In the genomic region with DNA sequence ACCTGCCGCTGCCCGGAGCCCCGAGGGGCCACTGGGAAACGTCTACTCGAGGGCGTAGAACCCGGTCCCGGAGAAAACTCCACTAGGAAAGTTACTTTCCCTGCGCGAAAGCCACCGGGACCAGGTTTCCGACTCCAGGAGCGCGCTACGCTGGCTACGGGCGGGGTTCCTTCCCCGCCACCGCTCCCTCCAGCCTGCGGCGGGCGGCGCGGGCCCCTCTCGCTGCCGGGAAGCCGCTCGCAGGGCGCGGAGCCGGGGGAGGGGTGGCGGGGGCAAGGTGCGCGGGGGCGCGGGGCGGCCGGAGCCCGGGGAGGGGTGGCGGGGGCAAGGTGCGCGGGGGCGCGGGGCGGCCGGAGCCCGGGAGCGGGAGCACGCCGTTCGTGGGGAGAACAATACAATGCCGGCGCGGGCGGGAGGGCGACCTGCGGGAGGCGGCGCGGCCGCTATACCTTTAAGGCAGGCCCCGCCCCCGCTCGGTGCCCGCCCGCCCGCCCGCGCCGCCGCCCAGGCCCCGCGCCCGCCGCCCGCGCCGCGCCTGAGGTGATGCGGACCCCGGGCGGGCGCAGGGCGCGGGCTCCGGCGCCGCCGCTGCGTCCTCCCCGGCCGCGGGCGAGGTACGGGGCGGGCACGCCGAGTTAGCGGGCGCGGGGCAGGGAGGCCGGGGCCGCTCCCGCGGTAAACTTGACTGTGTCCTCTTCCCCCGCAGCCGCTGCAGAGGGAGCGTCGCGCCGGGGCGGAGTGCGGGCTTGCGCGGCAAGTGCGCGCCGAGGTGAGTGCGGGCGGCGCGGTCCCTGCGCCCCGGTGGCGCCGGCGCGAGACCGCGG, we compare ENCODE assay signal across 1 cellular context.
A peak's percentile ranks its signal among the peaks of the same experiment; 100 is the strongest.
TF ChIP-seq lines count a peak whose summit lies in the region.

No MANE protein-coding gene starts in this region.

TF ChIP-seq in HepG2, 621 proteins besides CTCF, POLR2A, EP300 and RAD21 (continued from another document and continues in another):
- TF ChIP-seq, protein P1, sequence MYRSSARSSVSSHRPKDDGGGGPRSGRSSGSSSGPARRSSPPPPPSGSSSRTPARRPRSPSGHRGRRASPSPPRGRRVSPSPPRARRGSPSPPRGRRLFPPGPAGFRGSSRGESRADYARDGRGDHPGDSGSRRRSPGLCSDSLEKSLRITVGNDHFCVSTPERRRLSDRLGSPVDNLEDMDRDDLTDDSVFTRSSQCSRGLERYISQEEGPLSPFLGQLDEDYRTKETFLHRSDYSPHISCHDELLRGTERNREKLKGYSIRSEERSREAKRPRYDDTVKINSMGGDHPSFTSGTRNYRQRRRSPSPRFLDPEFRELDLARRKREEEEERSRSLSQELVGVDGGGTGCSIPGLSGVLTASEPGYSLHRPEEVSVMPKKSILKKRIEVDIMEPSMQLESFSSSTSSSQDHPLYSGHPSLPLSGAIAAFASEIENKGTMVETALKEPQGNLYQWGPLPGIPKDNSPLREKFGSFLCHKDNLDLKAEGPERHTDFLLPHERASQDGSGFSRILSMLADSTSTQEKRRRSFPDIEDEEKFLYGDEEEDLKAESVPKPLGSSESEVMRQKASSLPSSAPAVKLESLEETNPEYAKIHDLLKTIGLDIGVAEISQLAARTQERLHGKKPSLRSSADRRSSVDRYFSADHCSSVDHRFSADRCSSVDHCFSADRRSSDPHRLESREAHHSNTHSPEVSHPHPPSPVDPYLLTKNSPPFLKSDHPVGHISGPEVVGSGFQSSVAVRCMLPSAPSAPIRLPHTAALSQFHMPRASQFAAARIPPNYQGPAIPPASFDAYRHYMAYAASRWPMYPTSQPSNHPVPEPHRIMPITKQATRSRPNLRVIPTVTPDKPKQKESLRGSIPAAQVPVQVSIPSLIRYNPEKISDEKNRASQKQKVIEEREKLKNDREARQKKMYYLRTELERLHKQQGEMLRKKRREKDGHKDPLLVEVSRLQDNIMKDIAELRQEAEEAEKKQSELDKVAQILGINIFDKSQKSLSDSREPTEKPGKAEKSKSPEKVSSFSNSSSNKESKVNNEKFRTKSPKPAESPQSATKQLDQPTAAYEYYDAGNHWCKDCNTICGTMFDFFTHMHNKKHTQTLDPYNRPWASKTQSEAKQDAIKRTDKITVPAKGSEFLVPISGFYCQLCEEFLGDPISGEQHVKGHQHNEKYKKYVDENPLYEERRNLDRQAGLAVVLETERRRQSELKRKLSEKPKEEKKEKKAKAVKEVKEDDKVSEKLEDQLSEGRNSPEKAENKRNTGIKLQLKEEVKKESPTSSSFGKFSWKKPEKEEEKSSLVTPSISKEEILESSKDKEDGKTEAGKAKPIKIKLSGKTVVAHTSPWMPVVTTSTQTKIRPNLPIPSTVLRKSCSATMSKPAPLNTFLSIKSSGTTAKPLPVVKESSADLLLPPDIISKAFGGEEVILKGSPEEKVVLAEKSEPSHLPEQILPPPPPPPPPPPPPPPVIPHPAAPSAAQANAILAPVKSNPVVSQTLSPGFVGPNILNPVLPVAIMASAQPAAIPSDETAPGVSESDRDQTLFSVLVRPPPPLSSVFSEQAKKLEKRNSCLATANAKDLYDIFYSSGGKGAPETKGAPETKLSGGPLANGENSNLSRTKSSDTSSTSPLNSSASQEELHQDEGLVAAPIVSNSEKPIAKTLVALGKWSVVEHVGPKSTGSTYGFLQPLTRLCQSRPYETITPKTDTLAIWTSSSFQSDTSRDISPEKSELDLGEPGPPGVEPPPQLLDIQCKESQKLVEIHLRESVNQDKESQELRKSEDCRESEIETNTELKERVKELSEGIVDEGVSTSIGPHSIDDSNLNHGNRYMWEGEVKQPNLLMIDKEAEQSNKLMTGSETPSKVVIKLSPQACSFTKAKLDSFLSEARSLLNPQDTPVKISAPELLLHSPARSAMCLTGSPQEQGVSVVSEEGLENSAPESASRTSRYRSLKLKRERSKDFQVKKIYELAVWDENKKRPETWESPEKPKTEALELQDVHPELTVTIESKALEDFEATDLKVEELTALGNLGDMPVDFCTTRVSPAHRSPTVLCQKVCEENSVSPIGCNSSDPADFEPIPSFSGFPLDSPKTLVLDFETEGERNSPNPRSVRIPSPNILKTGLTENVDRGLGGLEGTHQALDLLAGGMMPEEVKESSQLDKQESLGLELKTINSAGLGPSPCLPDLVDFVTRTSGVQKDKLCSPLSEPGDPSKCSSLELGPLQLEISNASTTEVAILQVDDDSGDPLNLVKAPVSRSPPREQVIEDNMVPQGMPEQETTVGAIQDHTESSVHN (CRISPR knock-in tag; IDR thresholded peaks at IDR 0.05) = no peak
- TF ChIP-seq SMC3 (IDR thresholded peaks at IDR 0.05; ENCODE audit: low read length) (no peak), YY1 (IDR thresholded peaks at IDR 0.05; ENCODE audit: insufficient read depth, insufficient replicate concordance, low read depth, low read length) (peak; percentile 37), ZNF746 (CRISPR knock-in tag; IDR thresholded peaks at IDR 0.05) (no peak), ZNF777 (CRISPR knock-in tag; IDR thresholded peaks at IDR 0.05) (peak; percentile 68), CEBPG (CRISPR knock-in tag; IDR thresholded peaks at IDR 0.05) (no peak), ZNF354B (CRISPR knock-in tag; IDR thresholded peaks at IDR 0.05) (no peak), ZNF543 (CRISPR knock-in tag; IDR thresholded peaks at IDR 0.05) (0 out of 2 replicates have a peak, but pooled peaks have one; percentile 56), ZNF160 (CRISPR knock-in tag; IDR thresholded peaks at IDR 0.05) (no peak; the same call in 1 of the 2 replicates), GATAD1 (CRISPR knock-in tag; IDR thresholded peaks at IDR 0.05) (no peak), TCF7L2 (IDR thresholded peaks at IDR 0.05; ENCODE audit: low read depth, low read length) (no peak), ETV6 (CRISPR knock-in tag; conservative IDR thresholded peaks at IDR 0.05) (0 out of 2 replicates have a peak, but pooled peaks have one; percentile 37), ZNF816 (CRISPR knock-in tag; IDR thresholded peaks at IDR 0.05; ENCODE audit: borderline replicate concordance) (no peak), THAP11 (CRISPR knock-in tag; IDR thresholded peaks at IDR 0.05) (no peak), GTF2F1 (IDR thresholded peaks at IDR 0.05; ENCODE audit: low read length) (no peak), ZNF451 (CRISPR knock-in tag; IDR thresholded peaks at IDR 0.05) (no peak), NCOR1 (IDR thresholded peaks at IDR 0.05; ENCODE audit: borderline replicate concordance, low read length) (no peak), ZMAT3 (CRISPR knock-in tag; conservative IDR thresholded peaks at IDR 0.05) (no peak; the same call in 1 of the 2 replicates), SAFB2 (CRISPR knock-in tag; IDR thresholded peaks at IDR 0.05; ENCODE audit: borderline replicate concordance, low read depth) (no peak), GABPB1 (CRISPR knock-in tag; IDR thresholded peaks at IDR 0.05) (peak; percentile 53; the same call in 1 of the 2 replicates), IRX3 (CRISPR knock-in tag; IDR thresholded peaks at IDR 0.05; ENCODE audit: borderline replicate concordance, low read depth) (no peak), SIN3A (IDR thresholded peaks at IDR 0.05; ENCODE audit: borderline replicate concordance, low read depth, low read length) (0 out of 2 replicates have a peak, but pooled peaks have one; percentile 35), XBP1 (CRISPR knock-in tag; IDR thresholded peaks at IDR 0.05) (no peak), SRSF1 (optimal IDR thresholded peaks at IDR 0.05; ENCODE audit: low read depth, low read length) (peak; percentile 42), ZBTB20 (CRISPR knock-in tag; IDR thresholded peaks at IDR 0.05; ENCODE audit: borderline replicate concordance, low read depth) (no peak)
- TF ChIP-seq, protein P2, sequence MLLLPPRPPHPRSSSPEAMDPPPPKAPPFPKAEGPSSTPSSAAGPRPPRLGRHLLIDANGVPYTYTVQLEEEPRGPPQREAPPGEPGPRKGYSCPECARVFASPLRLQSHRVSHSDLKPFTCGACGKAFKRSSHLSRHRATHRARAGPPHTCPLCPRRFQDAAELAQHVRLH (CRISPR knock-in tag; IDR thresholded peaks at IDR 0.05; ENCODE audit: borderline replicate concordance, low read depth) = 0 out of 2 replicates have a peak, but pooled peaks have one; percentile 12
- TF ChIP-seq, protein P3, sequence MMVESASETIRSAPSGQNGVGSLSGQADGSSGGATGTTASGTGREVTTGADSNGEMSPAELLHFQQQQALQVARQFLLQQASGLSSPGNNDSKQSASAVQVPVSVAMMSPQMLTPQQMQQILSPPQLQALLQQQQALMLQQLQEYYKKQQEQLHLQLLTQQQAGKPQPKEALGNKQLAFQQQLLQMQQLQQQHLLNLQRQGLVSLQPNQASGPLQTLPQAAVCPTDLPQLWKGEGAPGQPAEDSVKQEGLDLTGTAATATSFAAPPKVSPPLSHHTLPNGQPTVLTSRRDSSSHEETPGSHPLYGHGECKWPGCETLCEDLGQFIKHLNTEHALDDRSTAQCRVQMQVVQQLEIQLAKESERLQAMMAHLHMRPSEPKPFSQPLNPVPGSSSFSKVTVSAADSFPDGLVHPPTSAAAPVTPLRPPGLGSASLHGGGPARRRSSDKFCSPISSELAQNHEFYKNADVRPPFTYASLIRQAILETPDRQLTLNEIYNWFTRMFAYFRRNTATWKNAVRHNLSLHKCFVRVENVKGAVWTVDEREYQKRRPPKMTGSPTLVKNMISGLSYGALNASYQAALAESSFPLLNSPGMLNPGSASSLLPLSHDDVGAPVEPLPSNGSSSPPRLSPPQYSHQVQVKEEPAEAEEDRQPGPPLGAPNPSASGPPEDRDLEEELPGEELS (CRISPR knock-in tag; IDR thresholded peaks at IDR 0.05) = no peak
- TF ChIP-seq, protein P4, sequence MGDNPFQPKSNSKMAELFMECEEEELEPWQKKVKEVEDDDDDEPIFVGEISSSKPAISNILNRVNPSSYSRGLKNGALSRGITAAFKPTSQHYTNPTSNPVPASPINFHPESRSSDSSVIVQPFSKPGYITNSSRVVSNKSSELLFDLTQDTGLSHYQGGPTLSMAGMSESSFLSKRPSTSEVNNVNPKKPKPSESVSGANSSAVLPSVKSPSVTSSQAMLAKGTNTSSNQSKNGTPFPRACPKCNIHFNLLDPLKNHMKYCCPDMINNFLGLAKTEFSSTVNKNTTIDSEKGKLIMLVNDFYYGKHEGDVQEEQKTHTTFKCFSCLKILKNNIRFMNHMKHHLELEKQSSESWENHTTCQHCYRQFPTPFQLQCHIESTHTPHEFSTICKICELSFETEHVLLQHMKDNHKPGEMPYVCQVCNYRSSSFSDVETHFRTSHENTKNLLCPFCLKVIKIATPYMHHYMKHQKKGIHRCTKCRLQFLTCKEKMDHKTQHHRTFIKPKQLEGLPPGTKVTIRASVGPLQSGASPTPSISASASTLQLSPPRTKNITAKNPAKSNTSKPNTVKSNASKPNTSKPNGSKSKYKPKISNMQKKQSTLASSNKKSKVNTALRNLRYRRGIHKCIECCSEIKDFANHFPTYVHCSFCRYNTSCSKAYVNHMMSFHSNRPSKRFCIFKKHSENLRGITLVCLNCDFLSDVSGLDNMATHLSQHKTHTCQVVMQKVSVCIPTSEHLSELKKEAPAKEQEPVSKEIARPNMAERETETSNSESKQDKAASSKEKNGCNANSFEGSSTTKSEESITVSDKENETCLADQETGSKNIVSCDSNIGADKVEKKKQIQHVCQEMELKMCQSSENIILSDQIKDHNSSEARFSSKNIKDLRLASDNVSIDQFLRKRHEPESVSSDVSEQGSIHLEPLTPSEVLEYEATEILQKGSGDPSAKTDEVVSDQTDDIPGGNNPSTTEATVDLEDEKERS (CRISPR knock-in tag; IDR thresholded peaks at IDR 0.05) = no peak; the same call in 1 of the 2 replicates
- TF ChIP-seq, protein P5, sequence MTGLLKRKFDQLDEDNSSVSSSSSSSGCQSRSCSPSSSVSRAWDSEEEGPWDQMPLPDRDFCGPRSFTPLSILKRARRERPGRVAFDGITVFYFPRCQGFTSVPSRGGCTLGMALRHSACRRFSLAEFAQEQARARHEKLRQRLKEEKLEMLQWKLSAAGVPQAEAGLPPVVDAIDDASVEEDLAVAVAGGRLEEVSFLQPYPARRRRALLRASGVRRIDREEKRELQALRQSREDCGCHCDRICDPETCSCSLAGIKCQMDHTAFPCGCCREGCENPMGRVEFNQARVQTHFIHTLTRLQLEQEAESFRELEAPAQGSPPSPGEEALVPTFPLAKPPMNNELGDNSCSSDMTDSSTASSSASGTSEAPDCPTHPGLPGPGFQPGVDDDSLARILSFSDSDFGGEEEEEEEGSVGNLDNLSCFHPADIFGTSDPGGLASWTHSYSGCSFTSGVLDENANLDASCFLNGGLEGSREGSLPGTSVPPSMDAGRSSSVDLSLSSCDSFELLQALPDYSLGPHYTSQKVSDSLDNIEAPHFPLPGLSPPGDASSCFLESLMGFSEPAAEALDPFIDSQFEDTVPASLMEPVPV (CRISPR knock-in tag; IDR thresholded peaks at IDR 0.05) = no peak
- TF ChIP-seq, protein P6, sequence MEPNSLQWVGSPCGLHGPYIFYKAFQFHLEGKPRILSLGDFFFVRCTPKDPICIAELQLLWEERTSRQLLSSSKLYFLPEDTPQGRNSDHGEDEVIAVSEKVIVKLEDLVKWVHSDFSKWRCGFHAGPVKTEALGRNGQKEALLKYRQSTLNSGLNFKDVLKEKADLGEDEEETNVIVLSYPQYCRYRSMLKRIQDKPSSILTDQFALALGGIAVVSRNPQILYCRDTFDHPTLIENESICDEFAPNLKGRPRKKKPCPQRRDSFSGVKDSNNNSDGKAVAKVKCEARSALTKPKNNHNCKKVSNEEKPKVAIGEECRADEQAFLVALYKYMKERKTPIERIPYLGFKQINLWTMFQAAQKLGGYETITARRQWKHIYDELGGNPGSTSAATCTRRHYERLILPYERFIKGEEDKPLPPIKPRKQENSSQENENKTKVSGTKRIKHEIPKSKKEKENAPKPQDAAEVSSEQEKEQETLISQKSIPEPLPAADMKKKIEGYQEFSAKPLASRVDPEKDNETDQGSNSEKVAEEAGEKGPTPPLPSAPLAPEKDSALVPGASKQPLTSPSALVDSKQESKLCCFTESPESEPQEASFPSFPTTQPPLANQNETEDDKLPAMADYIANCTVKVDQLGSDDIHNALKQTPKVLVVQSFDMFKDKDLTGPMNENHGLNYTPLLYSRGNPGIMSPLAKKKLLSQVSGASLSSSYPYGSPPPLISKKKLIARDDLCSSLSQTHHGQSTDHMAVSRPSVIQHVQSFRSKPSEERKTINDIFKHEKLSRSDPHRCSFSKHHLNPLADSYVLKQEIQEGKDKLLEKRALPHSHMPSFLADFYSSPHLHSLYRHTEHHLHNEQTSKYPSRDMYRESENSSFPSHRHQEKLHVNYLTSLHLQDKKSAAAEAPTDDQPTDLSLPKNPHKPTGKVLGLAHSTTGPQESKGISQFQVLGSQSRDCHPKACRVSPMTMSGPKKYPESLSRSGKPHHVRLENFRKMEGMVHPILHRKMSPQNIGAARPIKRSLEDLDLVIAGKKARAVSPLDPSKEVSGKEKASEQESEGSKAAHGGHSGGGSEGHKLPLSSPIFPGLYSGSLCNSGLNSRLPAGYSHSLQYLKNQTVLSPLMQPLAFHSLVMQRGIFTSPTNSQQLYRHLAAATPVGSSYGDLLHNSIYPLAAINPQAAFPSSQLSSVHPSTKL (CRISPR knock-in tag; IDR thresholded peaks at IDR 0.05) = peak; percentile 40; the same call in 1 of the 2 replicates
- TF ChIP-seq, protein P7, sequence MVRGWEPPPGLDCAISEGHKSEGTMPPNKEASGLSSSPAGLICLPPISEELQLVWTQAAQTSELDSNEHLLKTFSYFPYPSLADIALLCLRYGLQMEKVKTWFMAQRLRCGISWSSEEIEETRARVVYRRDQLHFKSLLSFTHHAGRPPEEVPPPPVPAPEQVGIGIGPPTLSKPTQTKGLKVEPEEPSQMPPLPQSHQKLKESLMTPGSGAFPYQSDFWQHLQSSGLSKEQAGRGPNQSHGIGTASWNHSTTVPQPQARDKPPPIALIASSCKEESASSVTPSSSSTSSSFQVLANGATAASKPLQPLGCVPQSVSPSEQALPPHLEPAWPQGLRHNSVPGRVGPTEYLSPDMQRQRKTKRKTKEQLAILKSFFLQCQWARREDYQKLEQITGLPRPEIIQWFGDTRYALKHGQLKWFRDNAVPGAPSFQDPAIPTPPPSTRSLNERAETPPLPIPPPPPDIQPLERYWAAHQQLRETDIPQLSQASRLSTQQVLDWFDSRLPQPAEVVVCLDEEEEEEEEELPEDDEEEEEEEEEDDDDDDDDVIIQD (CRISPR knock-in tag; IDR thresholded peaks at IDR 0.05; ENCODE audit: low read depth) = no peak
- TF ChIP-seq, protein P8, sequence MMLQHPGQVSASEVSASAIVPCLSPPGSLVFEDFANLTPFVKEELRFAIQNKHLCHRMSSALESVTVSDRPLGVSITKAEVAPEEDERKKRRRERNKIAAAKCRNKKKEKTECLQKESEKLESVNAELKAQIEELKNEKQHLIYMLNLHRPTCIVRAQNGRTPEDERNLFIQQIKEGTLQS (CRISPR knock-in tag; IDR thresholded peaks at IDR 0.05) = no peak
